24 cellular contexts compared by ENCODE assay signal in genomic region chr21:41506005-41506404, GRCh38. TPM values are rescaled to one million over a fixed set of nuclear protein-coding genes. Genes with fewer than 3 reads are reported as not detected.
DNase-seq lines count a peak whose midpoint lies in the region; ATAC-seq and TF ChIP-seq lines count a peak whose summit lies in the region.
"Had no signal": no experiment of that assay in that cellular context is flagged by ENCODE, and none has a peak within 500 bp of the region (broad histone marks: within the 10 kb centered on the region; RNA-seq: fewer than 3 reads in every experiment).

No MANE protein-coding gene starts in this region.

- no peaks in the 10 kb centered on the region for H3K9me3 Mint-ChIP-seq in progenitor cell of endocrine pancreas (ENCODE audit: low read depth)
- no peaks in the 10 kb centered on the region for H3K9me3 Mint-ChIP-seq in activated CD8-positive, alpha-beta T cell treated with anti-CD3 and anti-CD28 coated beads for 36 hours

- H3K4me1 Mint-ChIP-seq in progenitor cell of endocrine pancreas (ENCODE audit: low read depth), result peaks cover 39% of the 10 kb centered on the region
- no peaks in the 10 kb centered on the region for H3K4me1 Mint-ChIP-seq in activated CD8-positive, alpha-beta T cell treated with anti-CD3 and anti-CD28 coated beads for 36 hours (ENCODE audit: low read depth)

- in situ Hi-C loops in GM13976 (cut with MboI; ENCODE audit: low sequenced_read_pairs, unreplicated experiment), result no loop called here

- POLR2A ChIA-PET in activated CD8-positive, alpha-beta T cell treated with anti-CD3 and anti-CD28 coated beads for 36 hours (lab: Charles Lee), result no interaction called here

- TF ChIP-seq CTCF in Peyer's patch (IDR thresholded peaks at IDR 0.05) (no peak), progenitor cell of endocrine pancreas (IDR thresholded peaks at IDR 0.05; ENCODE audit: unreplicated experiment) (no peak), GM13976 (IDR thresholded peaks at IDR 0.05; ENCODE audit: borderline replicate concordance, control extremely low read depth, extremely low read depth, insufficient read depth, missing control alignments) (no peak)
- no peak for TF ChIP-seq CTCF in activated CD8-positive, alpha-beta T cell treated with anti-CD3 and anti-CD28 coated beads for 36 hours (IDR thresholded peaks at IDR 0.05)

- H3K4me1 ChIP-seq in ES-I3 (ENCODE audit: insufficient read depth, low read length) (0 out of 2 replicates have a peak, but pooled peaks cover 4% of the 10 kb centered on the region), Peyer's patch (peaks cover 0 to 29% (median 1%) of the 10 kb centered on the region in 4 donors), iPS-20b (ENCODE audit: insufficient read depth, low read length) (no peaks in the 10 kb centered on the region)
- H3K4me1 ChIP-seq: uterus had no signal

- no peak overlapping the region for H3K27ac Mint-ChIP-seq in progenitor cell of endocrine pancreas
- no peak overlapping the region for H3K27ac Mint-ChIP-seq in activated CD8-positive, alpha-beta T cell treated with anti-CD3 and anti-CD28 coated beads for 36 hours

- no peaks in the 10 kb centered on the region for H3K9me3 ChIP-seq in ES-I3 (ENCODE audit: control insufficient read depth, insufficient read depth, low read length)
- no peaks in the 10 kb centered on the region for H3K9me3 ChIP-seq in Peyer's patch
- H3K9me3 ChIP-seq in iPS-20b (ENCODE audit: insufficient read depth, low read depth, low read length), result no peaks in the 10 kb centered on the region
- H3K9me3 ChIP-seq: uterus had no signal

- no peak for DNase-seq in Peyer's patch
- no peak for DNase-seq in progenitor cell of endocrine pancreas (ENCODE audit: low spot score, unreplicated experiment)
- no peak for DNase-seq in NCI-H2171 (lab: John Stamatoyannopoulos, UW)
- no peak for DNase-seq in activated CD8-positive, alpha-beta T cell treated with anti-CD3 and anti-CD28 coated beads for 36 hours
- no peak for DNase-seq in GM13976 (ENCODE audit: low spot score)
- no peak for DNase-seq in activated CD4-positive, CD25-positive, alpha-beta regulatory T cell (lab: John Stamatoyannopoulos, UW)
- DNase-seq: activated naive CD4-positive, alpha-beta T cell treated with Interleukin-2 at 50 U/mL for 16 hours; activated T-cell treated with anti-CD3 and anti-CD28 coated beads, Interleukin-2, amount 50 U/mL, for 48 hours; amniotic stem cell; COR-L47; KBM-7; NCI-H1694 treated with DMSO at 0.1 percent for 48 hours; NCI-H69; occipital lobe; Right ventricle myocardium superior; T1000; uterus had no signal

- TF ChIP-seq POLR2A in Peyer's patch (IDR thresholded peaks at IDR 0.05), result no peak

- H3K36me3 Mint-ChIP-seq in progenitor cell of endocrine pancreas (ENCODE audit: insufficient read depth), result peaks cover 5% of the 10 kb centered on the region
- no peaks in the 10 kb centered on the region for H3K36me3 Mint-ChIP-seq in activated CD8-positive, alpha-beta T cell treated with anti-CD3 and anti-CD28 coated beads for 36 hours (ENCODE audit: low read depth)

- intact Hi-C loops in activated CD8-positive, alpha-beta T cell treated with anti-CD3 and anti-CD28 coated beads for 36 hours (cut with micrococcal nuclease), result no loop called here

- H3K9ac ChIP-seq in ES-I3 (ENCODE audit: low read depth, low read length) (0 out of 2 replicates have a peak overlapping the region, but pooled peaks have one; percentile 57), iPS-20b (ENCODE audit: low read depth, low read length) (no peak overlapping the region)

- H3K4me3 Mint-ChIP-seq in progenitor cell of endocrine pancreas (ENCODE audit: low read depth), result peak overlapping the region; percentile 82
- no peak overlapping the region for H3K4me3 Mint-ChIP-seq in activated CD8-positive, alpha-beta T cell treated with anti-CD3 and anti-CD28 coated beads for 36 hours

- H3K27me3 ChIP-seq in Peyer's patch (no peaks in the 10 kb centered on the region), iPS-20b (ENCODE audit: insufficient read depth, low read length) (peaks cover 62% of the 10 kb centered on the region)

- peak overlapping the region in 3 of 4 donors; percentile 79 to 91 (median 90) for H3K27ac ChIP-seq in Peyer's patch
- H3K27ac ChIP-seq in iPS-20b (ENCODE audit: low read length), result no peak overlapping the region
- H3K27ac ChIP-seq: uterus had no signal

- H3K36me3 ChIP-seq in ES-I3 (ENCODE audit: insufficient read depth, low read length) (no peaks in the 10 kb centered on the region), Peyer's patch (peaks cover 0 to 10% (median 0%) of the 10 kb centered on the region in 3 donors), iPS-20b (ENCODE audit: insufficient read depth, low read depth, low read length) (no peaks in the 10 kb centered on the region)
- H3K36me3 ChIP-seq: uterus had no signal

- ATAC-seq in activated CD8-positive, alpha-beta T cell treated with anti-CD3 and anti-CD28 coated beads for 36 hours, result no peak

- H3K4me3 ChIP-seq in Peyer's patch (peak overlapping the region in 3 of 4 donors; percentile 49 to 78 (median 76)), iPS-20b (ENCODE audit: low read length) (peak overlapping the region; percentile 75; the same call in 1 of the 2 replicates)
- H3K4me3 ChIP-seq: uterus had no signal

- peaks cover 10% of the 10 kb centered on the region for H3K27me3 Mint-ChIP-seq in progenitor cell of endocrine pancreas
- peaks cover 36% of the 10 kb centered on the region for H3K27me3 Mint-ChIP-seq in activated CD8-positive, alpha-beta T cell treated with anti-CD3 and anti-CD28 coated beads for 36 hours

- CTCF ChIA-PET in activated CD8-positive, alpha-beta T cell treated with anti-CD3 and anti-CD28 coated beads for 36 hours (lab: Charles Lee), result no interaction called here

RNA-seq across cellular contexts. Expression of gene TMPRSS2, which starts 2.0 kb away (rescaled TPM):
- 100 to 1,000 TPM in 3 of 4 donors, 10 to 100 TPM in 1; 39.6 to 419 (median 352) TPM for total RNA-seq in Peyer's patch
- total RNA-seq in progenitor cell of endocrine pancreas, result 23.7 and 29.4 TPM in 2 replicates
- not detected for total RNA-seq in activated CD8-positive, alpha-beta T cell treated with anti-CD3 and anti-CD28 coated beads for 36 hours
- total RNA-seq: activated CD8-positive, alpha-beta memory T cell treated with anti-CD3 and anti-CD28 coated beads for 36 hours; cardiac septum; dermis microvascular lymphatic vessel endothelial cell; fibroblast of villous mesenchyme; lung microvascular endothelial cell; occipital lobe; Right ventricle myocardium superior had no signal

Comparison
In these comparisons a context has a peak if more than half of its experiments do, and no peak if none do; other contexts are left out.
1. RNA of gene TMPRSS2, which starts 2.0 kb away (total RNA-seq): 39.6 to 419 TPM in Peyer's patch and 23.7 to 29.4 TPM in progenitor cell of endocrine pancreas; not detected in activated CD8-positive, alpha-beta T cell treated with anti-CD3 and anti-CD28 coated beads for 36 hours; every median in the first group is over 10 times any median in the second.